ENCODE assay signal across 12 cellular contexts in genomic region chr22:19810381-19811141, GRCh38. TPM values are rescaled to one million over a fixed set of nuclear protein-coding genes. Genes with fewer than 3 reads are reported as not detected.
DNase-seq lines count a peak whose midpoint lies in the region; ATAC-seq and TF ChIP-seq lines count a peak whose summit lies in the region.
"Had no signal": no experiment of that assay in that cellular context is flagged by ENCODE, and none has a peak within 500 bp of the region (broad histone marks: within the 10 kb centered on the region; RNA-seq: fewer than 3 reads in every experiment).

No MANE protein-coding gene starts in this region.

- no peaks in the 10 kb centered on the region for H3K4me1 Mint-ChIP-seq in activated CD4-positive, alpha-beta T cell treated with anti-CD3 and anti-CD28 coated beads for 36 hours
- peaks cover 15% of the 10 kb centered on the region for H3K4me1 Mint-ChIP-seq in mesothelial cell of epicardium

- H3K9ac ChIP-seq in SK-N-MC (ENCODE audit: insufficient read length) = no peak overlapping the region

- H3K27ac ChIP-seq in SK-N-MC = peak overlapping the region; percentile 54
- H3K27ac ChIP-seq in sigmoid colon = no peak overlapping the region
- H3K27ac ChIP-seq: left lung had no signal

- POLR2A ChIA-PET in activated CD4-positive, alpha-beta T cell treated with anti-CD3 and anti-CD28 coated beads for 36 hours (lab: Charles Lee) = no interaction called here

- H3K4me3 ChIP-seq in SK-N-MC (peak overlapping the region; percentile 38; the same call in 1 of the 2 replicates), sigmoid colon (no peak overlapping the region)
- H3K4me3 ChIP-seq: left lung had no signal

- H3K27me3 ChIP-seq in sigmoid colon = no peaks in the 10 kb centered on the region
- H3K27me3 ChIP-seq: left lung had no signal

- peak; percentile 71 for ATAC-seq in activated CD4-positive, alpha-beta T cell treated with anti-CD3 and anti-CD28 coated beads for 36 hours
- ATAC-seq in GM21390 (IDR thresholded peaks at IDR 0.05; ENCODE audit: unreplicated experiment) (no peak), GM21786 (IDR thresholded peaks at IDR 0.05; ENCODE audit: unreplicated experiment) (no peak)
- ATAC-seq: left lung had no signal

- peak; percentile 36 for DNase-seq in activated CD4-positive, alpha-beta T cell treated with anti-CD3 and anti-CD28 coated beads for 36 hours
- no peak for DNase-seq in activated CD4-positive, alpha-beta T cell treated with anti-CD3 and anti-CD28 coated beads for 1 hour
- DNase-seq in SK-N-MC (ENCODE audit: low read depth, low spot score) = no peak
- peak; percentile 77 for DNase-seq in hepatic stellate cell (ENCODE audit: low spot score)
- peak; percentile 56 for DNase-seq in sigmoid colon
- DNase-seq in mesothelial cell of epicardium (ENCODE audit: low spot score in 2 of 2, unreplicated experiment in 2 of 2) = no peak
- DNase-seq: ACHN; NK-92 treated with Interleukin-12 subunit alpha and Interleukin-12 subunit beta, amount 100 ng/mL, for 24 hours had no signal

- peaks cover 6% of the 10 kb centered on the region for H3K36me3 Mint-ChIP-seq in activated CD4-positive, alpha-beta T cell treated with anti-CD3 and anti-CD28 coated beads for 36 hours (ENCODE audit: low read depth)
- H3K36me3 Mint-ChIP-seq in mesothelial cell of epicardium = peaks cover 7% of the 10 kb centered on the region

- TF ChIP-seq CTCF in sigmoid colon (IDR thresholded peaks at IDR 0.05) (no peak), mesothelial cell of epicardium (IDR thresholded peaks at IDR 0.05; ENCODE audit: unreplicated experiment) (no peak)

- H3K27me3 Mint-ChIP-seq in activated CD4-positive, alpha-beta T cell treated with anti-CD3 and anti-CD28 coated beads for 36 hours = no peaks in the 10 kb centered on the region
- H3K27me3 Mint-ChIP-seq in mesothelial cell of epicardium (ENCODE audit: low read depth) = no peaks in the 10 kb centered on the region

- CTCF ChIA-PET in activated CD4-positive, alpha-beta T cell treated with anti-CD3 and anti-CD28 coated beads for 36 hours (lab: Charles Lee) = interaction anchor here (1.0 kb wide), 1 partner anchor 38 kb away, joined by 5 read pairs; no protein-coding TSS in a partner anchor

- no peak overlapping the region for H3K27ac Mint-ChIP-seq in activated CD4-positive, alpha-beta T cell treated with anti-CD3 and anti-CD28 coated beads for 36 hours
- no peak overlapping the region for H3K27ac Mint-ChIP-seq in mesothelial cell of epicardium

- 89 to 95% methylated on average over 23 of the region's 23 CpGs for WGBS in sigmoid colon, 2 donors

- H3K4me3 Mint-ChIP-seq in activated CD4-positive, alpha-beta T cell treated with anti-CD3 and anti-CD28 coated beads for 36 hours = no peak overlapping the region
- H3K4me3 Mint-ChIP-seq in mesothelial cell of epicardium = no peak overlapping the region

- H3K9me3 Mint-ChIP-seq in activated CD4-positive, alpha-beta T cell treated with anti-CD3 and anti-CD28 coated beads for 36 hours (ENCODE audit: low read depth) = no peaks in the 10 kb centered on the region
- no peaks in the 10 kb centered on the region for H3K9me3 Mint-ChIP-seq in mesothelial cell of epicardium

- intact Hi-C loops in activated CD4-positive, alpha-beta T cell treated with anti-CD3 and anti-CD28 coated beads for 36 hours (cut with DNase I, micrococcal nuclease) = no loop called here
- intact Hi-C loops in sigmoid colon (cut with DNase I) = no loop called here

- H3K36me3 ChIP-seq in SK-N-MC (ENCODE audit: insufficient read depth, low read length) (no peaks in the 10 kb centered on the region), sigmoid colon (peaks cover 0 to 6% (median 3%) of the 10 kb centered on the region in 4 donors)
- H3K36me3 ChIP-seq: left lung had no signal

- H3K9me3 ChIP-seq in SK-N-MC (ENCODE audit: low read depth, low read length) (no peaks in the 10 kb centered on the region), sigmoid colon (no peaks in the 10 kb centered on the region)
- H3K9me3 ChIP-seq: left lung had no signal

- H3K4me1 ChIP-seq in sigmoid colon = no peaks in the 10 kb centered on the region

- no peak for TF ChIP-seq POLR2A in sigmoid colon (IDR thresholded peaks at IDR 0.05)

- TF ChIP-seq EP300 in sigmoid colon (IDR thresholded peaks at IDR 0.05) = no peak

RNA-seq across cellular contexts. Expression of gene GNB1L, which starts 44.1 kb away (rescaled TPM):
- total RNA-seq in activated CD4-positive, alpha-beta T cell treated with anti-CD3 and anti-CD28 coated beads for 36 hours = 10 to 100 TPM in 1 of 2 experiments, 1 to 10 TPM in 1; 7.6 to 12.4 TPM
- total RNA-seq in sigmoid colon (10 to 100 TPM in 1 of 4 donors, 1 to 10 TPM in 3; 3.6 to 15.0 (median 5.3) TPM), mesothelial cell of epicardium (9.0 to 9.9 TPM (median 9.8 TPM) in 3 replicates)
- 1 to 10 TPM; 2.5 to 7.0 (median 3.0) TPM for polyA plus RNA-seq in sigmoid colon

RNA-seq across cellular contexts. Expression of gene RTL10, which starts 44.1 kb away (rescaled TPM):
- total RNA-seq in activated CD4-positive, alpha-beta T cell treated with anti-CD3 and anti-CD28 coated beads for 36 hours = 10 to 100 TPM; 14.9 to 15.6 TPM
- 10 to 100 TPM in 1 of 4 donors, 1 to 10 TPM in 3; 6.6 to 15.0 (median 8.7) TPM for total RNA-seq in sigmoid colon
- polyA plus RNA-seq in sigmoid colon = 1 to 10 TPM; 1.8 to 7.8 (median 2.8) TPM
- total RNA-seq in mesothelial cell of epicardium = 32.2 to 35.1 TPM (median 34.3 TPM) in 3 replicates

RNA-seq across cellular contexts. Expression of gene TBX1, which starts 50.0 kb away (rescaled TPM):
- total RNA-seq in activated CD4-positive, alpha-beta T cell treated with anti-CD3 and anti-CD28 coated beads for 36 hours = not detected
- total RNA-seq in sigmoid colon (1 to 10 TPM; 1.7 to 4.3 (median 3.3) TPM), mesothelial cell of epicardium (0.34 to 0.45 TPM in 2 of 3 replicates, not detected in the other)
- polyA plus RNA-seq in sigmoid colon = 1 to 10 TPM in 2 of 3 donors, not detected in 1; 1.8 to 2.4 TPM
- total RNA-seq: epithelial cell of proximal tubule had no signal

Comparison
In these comparisons a context has a peak if more than half of its experiments do, and no peak if none do; other contexts are left out.
1. DNase-seq: peak in activated CD4-positive, alpha-beta T cell treated with anti-CD3 and anti-CD28 coated beads for 36 hours (single experiment), hepatic stellate cell (single experiment) and sigmoid colon (single experiment); none in activated CD4-positive, alpha-beta T cell treated with anti-CD3 and anti-CD28 coated beads for 1 hour (single experiment), SK-N-MC (single experiment) and mesothelial cell of epicardium (0 of 2).